ENCODE assay signal across 24 cellular contexts in genomic region chr13:49630580-49630979, GRCh38. TPM values are rescaled to one million over a fixed set of nuclear protein-coding genes. Genes with fewer than 3 reads are reported as not detected.
A peak's percentile ranks its signal among the peaks of the same experiment; 100 is the strongest.
DNase-seq lines count a peak whose midpoint lies in the region; ATAC-seq, FAIRE-seq and TF ChIP-seq lines count a peak whose summit lies in the region.
"Had no signal": no experiment of that assay in that cellular context is flagged by ENCODE, and none has a peak within 500 bp of the region (broad histone marks: within the 10 kb centered on the region; RNA-seq: fewer than 3 reads in every experiment).

No MANE protein-coding gene starts in this region.

- H4K8ac ChIP-seq in trophoblast cell (ENCODE audit: low read depth, low read length), result no peak overlapping the region
- H4K8ac ChIP-seq in H9 (replicated peaks; ENCODE audit: insufficient read length, low read depth, low read length), result no peak overlapping the region

- H2AFZ ChIP-seq in endothelial cell of umbilical vein (ENCODE audit: low read depth, low read length), result no peak overlapping the region
- no peak overlapping the region for H2AFZ ChIP-seq in trophoblast cell (ENCODE audit: insufficient read depth, low read length, poor library complexity)
- no peak overlapping the region for H2AFZ ChIP-seq in H9 (ENCODE audit: low read length)
- H2AFZ ChIP-seq: GM23338 had no signal

- H3K9me1 ChIP-seq in endothelial cell of umbilical vein (replicated peaks; ENCODE audit: control insufficient read depth, extremely low read depth, insufficient read depth, low read length), result no peaks in the 10 kb centered on the region

- peaks cover 0 to 26% (median 13%) of the 10 kb centered on the region in 11 experiments; a peak in 12 of 22 replicates for H3K9me3 ChIP-seq in BLaER1 treated with 17β-estradiol and CSF1 and Interleukin-3, amounts not matched to agents 10 nM and 100 nM (replicated peaks in 1 of 11)
- H3K9me3 ChIP-seq in HEK293 (ENCODE audit: control insufficient read depth, insufficient read depth, low read depth, low read length) (no peaks in the 10 kb centered on the region), endothelial cell of umbilical vein (replicated peaks; ENCODE audit: control insufficient read depth, insufficient read depth, low read length) (no peaks in the 10 kb centered on the region), trophoblast cell (ENCODE audit: insufficient read depth, low read depth, low read length) (no peaks in the 10 kb centered on the region), H9 (ENCODE audit: control insufficient read depth, low read depth, low read length) (no peaks in the 10 kb centered on the region), sigmoid colon (no peaks in the 10 kb centered on the region)
- H3K9me3 ChIP-seq: A549, HAP-1, SJSA1 had no signal

- POLR2A ChIA-PET in HEK293 (lab: Yijun Ruan, JAX), result no interaction called here
- POLR2A ChIA-PET in endothelial cell of umbilical vein (lab: Charles Lee), result no interaction called here

- no peaks in the 10 kb centered on the region for H3K23me2 ChIP-seq in H9 (ENCODE audit: insufficient read length, low read depth, low read length, poor library complexity, severe bottlenecking)

- no peak overlapping the region for H3K4ac ChIP-seq in trophoblast cell (ENCODE audit: low read depth, low read length)
- H3K4ac ChIP-seq in H9 (ENCODE audit: low read depth, low read length), result no peak overlapping the region

- peak overlapping the region in 4 of 10 experiments; percentile 66 to 77 (median 72); a peak in 5 of 20 replicates for H3K4me3 ChIP-seq in BLaER1 treated with 17β-estradiol and CSF1 and Interleukin-3, amounts not matched to agents 10 nM and 100 nM
- H3K4me3 ChIP-seq in HEK293 (ENCODE audit: low read depth, low read length) (no peak overlapping the region), endothelial cell of umbilical vein (replicated peaks in 1 of 3; ENCODE audit: insufficient read depth in 1 of 3, low read depth in 1 of 3, low read length in 3 of 3) (no peak overlapping the region), trophoblast cell (ENCODE audit: low read depth, low read length) (no peak overlapping the region), sigmoid colon (no peak overlapping the region)
- H3K4me3 ChIP-seq: A549, GM23338, HAP-1, SJSA1 had no signal

- H2BK20ac ChIP-seq in H9 (ENCODE audit: low read depth, low read length, poor library complexity, severe bottlenecking), result no peak overlapping the region

- no peak overlapping the region for H3K56ac ChIP-seq in H9 (ENCODE audit: insufficient read length, low read depth, low read length)

- peak overlapping the region in 1 of 11 experiments; percentile 85; a peak in 2 of 22 replicates for H3K9ac ChIP-seq in BLaER1 treated with 17β-estradiol and CSF1 and Interleukin-3, amounts not matched to agents 10 nM and 100 nM
- H3K9ac ChIP-seq in endothelial cell of umbilical vein (replicated peaks; ENCODE audit: extremely low read depth, insufficient read depth, low read length) (no peak overlapping the region), trophoblast cell (ENCODE audit: low read length) (no peak overlapping the region), H9 (ENCODE audit: extremely low read depth, insufficient read length, low read length) (no peak overlapping the region)
- H3K9ac ChIP-seq: KMS-11 had no signal

- H2AK5ac ChIP-seq in trophoblast cell (ENCODE audit: low read length) (no peak overlapping the region), H9 (ENCODE audit: insufficient read length, low read length) (no peak overlapping the region)

- no peak overlapping the region for H4K12ac ChIP-seq in trophoblast cell (ENCODE audit: low read depth, low read length)

- no peak overlapping the region for H3K4me3 Mint-ChIP-seq in stimulated activated naive B cell treated with anti-CD40 and anti-IgM and Interleukin-4, amounts not matched to agents 10 μg/mL and 1 μg/mL and 100 μg/mL, for 72 hours
- H3K4me3 Mint-ChIP-seq in H9, result no peak overlapping the region
- H3K4me3 Mint-ChIP-seq: CD4-positive, CD25-positive, alpha-beta regulatory T cell; GM23338 had no signal

- H3K27me3 ChIP-seq in BLaER1 treated with 17β-estradiol and CSF1 and Interleukin-3, amounts not matched to agents 10 nM and 100 nM, result no peaks in the 10 kb centered on the region
- H3K27me3 ChIP-seq in endothelial cell of umbilical vein (ENCODE audit: control insufficient read depth in 2 of 2, insufficient read depth in 2 of 2, low read length in 2 of 2) (no peaks in the 10 kb centered on the region), trophoblast cell (ENCODE audit: insufficient read depth, low read length) (no peaks in the 10 kb centered on the region), H9 (ENCODE audit: insufficient read depth, low read length) (no peaks in the 10 kb centered on the region), sigmoid colon (no peaks in the 10 kb centered on the region)
- H3K27me3 ChIP-seq: SJSA1 had no signal

- intact Hi-C loops in endothelial cell of umbilical vein (cut with micrococcal nuclease), result loop anchor here (1.0 kb wide), 1 partner anchor 14 kb away; no protein-coding TSS in a partner anchor
- intact Hi-C loops in sigmoid colon (cut with DNase I), result no loop called here

- no peaks in the 10 kb centered on the region for H3K27me3 Mint-ChIP-seq in stimulated activated naive B cell treated with anti-CD40 and anti-IgM and Interleukin-4, amounts not matched to agents 10 μg/mL and 1 μg/mL and 100 μg/mL, for 72 hours
- peaks cover 2% of the 10 kb centered on the region for H3K27me3 Mint-ChIP-seq in H9 (ENCODE audit: low read depth)
- H3K27me3 Mint-ChIP-seq: CD4-positive, CD25-positive, alpha-beta regulatory T cell had no signal

- no peak overlapping the region for H3T11ph ChIP-seq in H9 (ENCODE audit: low read length)

- H3K4me2 ChIP-seq in BLaER1 treated with 17β-estradiol and CSF1 and Interleukin-3, amounts not matched to agents 10 nM and 100 nM, result peak overlapping the region; percentile 86 to 98 (median 92)
- H3K4me2 ChIP-seq in endothelial cell of umbilical vein (ENCODE audit: insufficient read depth, low read length), result no peak overlapping the region
- H3K4me2 ChIP-seq in trophoblast cell (ENCODE audit: low read length), result no peak overlapping the region
- H3K4me2 ChIP-seq in H9 (ENCODE audit: insufficient read depth, insufficient read length, low read length), result no peak overlapping the region
- H3K4me2 ChIP-seq: A549, GM23338, KMS-11 had no signal

- no peak for ATAC-seq in stimulated activated naive B cell treated with anti-CD40 and anti-IgM and Interleukin-4, amounts not matched to agents 10 μg/mL and 1 μg/mL and 100 μg/mL, for 72 hours (replicated peaks)
- ATAC-seq: A549, GM23338 had no signal

- H3K14ac ChIP-seq in trophoblast cell (ENCODE audit: low read length), result peak overlapping the region; percentile 11
- no peak overlapping the region for H3K14ac ChIP-seq in H9 (ENCODE audit: insufficient read depth, low read length)

- no peaks in the 10 kb centered on the region; a peak in 2 of 22 replicates for H4K20me1 ChIP-seq in BLaER1 treated with 17β-estradiol and CSF1 and Interleukin-3, amounts not matched to agents 10 nM and 100 nM
- H4K20me1 ChIP-seq in endothelial cell of umbilical vein (replicated peaks; ENCODE audit: control insufficient read depth, extremely low read depth, insufficient read depth, low read length) (no peaks in the 10 kb centered on the region), H9 (ENCODE audit: control insufficient read depth, insufficient read depth, insufficient read length) (no peaks in the 10 kb centered on the region)

- no CpG with 5 or more reads among the region's 16 CpGs for WGBS in trophoblast cell (ENCODE audit: extremely low coverage, insufficient coverage, insufficient read length)
- WGBS in H9 (ENCODE audit: extremely low coverage, insufficient read length, low lambda C conversion rate), result no CpG with 5 or more reads among the region's 16 CpGs
- 93 to 95% methylated on average over 16 of the region's 16 CpGs for WGBS in sigmoid colon, 2 donors

- TF ChIP-seq POLR2A in endothelial cell of umbilical vein (IDR thresholded peaks at IDR 0.05; ENCODE audit: low read depth, low read length) (no peak), sigmoid colon (IDR thresholded peaks at IDR 0.05) (no peak)

- FAIRE-seq in endothelial cell of umbilical vein (lab: Jason Lieb, UNC), result no peak
- FAIRE-seq: A549, G401.6, HTR-8/SVneo had no signal

- H3K18ac ChIP-seq in trophoblast cell (ENCODE audit: low read length) (no peak overlapping the region), H9 (ENCODE audit: insufficient read length, low read depth, low read length) (no peak overlapping the region)

- H3K36me3 ChIP-seq in BLaER1 treated with 17β-estradiol and CSF1 and Interleukin-3, amounts not matched to agents 10 nM and 100 nM, result peaks cover 25 to 58% (median 48%) of the 10 kb centered on the region in 11 experiments
- H3K36me3 ChIP-seq in HEK293 (ENCODE audit: control insufficient read depth in 2 of 2, insufficient read depth in 1 of 2, low read length in 2 of 2) (no peaks in the 10 kb centered on the region), endothelial cell of umbilical vein (ENCODE audit: control insufficient read depth in 2 of 2, extremely low read depth in 1 of 2, insufficient read depth in 2 of 2, low read length in 2 of 2) (no peaks in the 10 kb centered on the region), trophoblast cell (ENCODE audit: control insufficient read depth in 1 of 2, insufficient read depth in 2 of 2, low read length in 2 of 2) (no peaks in the 10 kb centered on the region), sigmoid colon (no peaks in the 10 kb centered on the region)
- H3K36me3 ChIP-seq: HAP-1, SJSA1 had no signal

- no peak overlapping the region for H2BK5ac ChIP-seq in trophoblast cell (ENCODE audit: low read depth, low read length, poor library complexity)
- no peak overlapping the region for H2BK5ac ChIP-seq in H9 (ENCODE audit: insufficient read length, low read length)

- H4K91ac ChIP-seq in trophoblast cell (ENCODE audit: low read depth, low read length), result peak overlapping the region; percentile 16
- no peak overlapping the region for H4K91ac ChIP-seq in H9 (ENCODE audit: insufficient read length, low read depth, low read length)

- dilution Hi-C loops in endothelial cell of umbilical vein (cut with MboI; ENCODE audit: extremely low pct_ligation_motif_present, low sequenced_read_pairs), result no loop called here

- TF ChIP-seq EP300 in sigmoid colon (IDR thresholded peaks at IDR 0.05), result no peak

- H4K5ac ChIP-seq in H9 (ENCODE audit: insufficient read length, low read depth, low read length), result no peak overlapping the region

- TF ChIP-seq CTCF in HEK293 (tag by site-specific recombination; IDR thresholded peaks at IDR 0.05) (no peak), endothelial cell of umbilical vein (IDR thresholded peaks at IDR 0.05; ENCODE audit: extremely low read depth in 1 of 2, insufficient read depth in 1 of 2, low read depth in 1 of 2, low read length in 2 of 2) (no peak), H9 (conservative IDR thresholded peaks at IDR 0.05) (no peak), sigmoid colon (IDR thresholded peaks at IDR 0.05) (no peak)

- CTCF ChIA-PET in HEK293 (lab: Yijun Ruan, JAX), result interaction anchor here (0.6 kb wide), 1 partner anchor 215 kb away, joined by 4 read pairs; no protein-coding TSS in a partner anchor
- CTCF ChIA-PET in endothelial cell of umbilical vein (lab: Charles Lee), result interaction anchor here (1.2 to 3.8 kb wide), 5 partner anchors 9 to 40 kb away, joined by 3 to 18 read pairs (median 6); no protein-coding TSS in a partner anchor

- no peak overlapping the region for H2BK15ac ChIP-seq in H9 (ENCODE audit: low read depth, low read length)

- no TSS peak for BruUV-seq in endothelial cell of umbilical vein (replicated peaks; lab: Mats Ljungman, UMichigan)

- peaks cover 56 to 90% (median 66%) of the 10 kb centered on the region in 10 experiments for H3K4me1 ChIP-seq in BLaER1 treated with 17β-estradiol and CSF1 and Interleukin-3, amounts not matched to agents 10 nM and 100 nM
- H3K4me1 ChIP-seq in HEK293 (ENCODE audit: control insufficient read depth, insufficient read depth, low read length) (no peaks in the 10 kb centered on the region), endothelial cell of umbilical vein (ENCODE audit: control insufficient read depth, extremely low read depth, insufficient read depth, low read length) (peaks cover 37% of the 10 kb centered on the region), trophoblast cell (ENCODE audit: control insufficient read depth in 1 of 2, insufficient read depth in 2 of 2, low read length in 2 of 2) (peaks cover 17% of the 10 kb centered on the region in 2 experiments), H9 (ENCODE audit: insufficient read depth, low read length) (peaks cover 5% of the 10 kb centered on the region), sigmoid colon (no peaks in the 10 kb centered on the region)

- DNase-seq in endothelial cell of umbilical vein (ENCODE audit: low read depth, low spot score) (no peak), trophoblast cell (no peak), H9 (no peak), sigmoid colon (no peak)
- DNase-seq in stimulated activated naive B cell treated with anti-CD40 and anti-IgM and Interleukin-4, amounts not matched to agents 10 μg/mL and 1 μg/mL and 100 μg/mL, for 72 hours, result no peak
- DNase-seq: CD4-positive, CD25-positive, alpha-beta regulatory T cell; DMS153; DND-41; MM.1S; NCI-H2029; NCI-H446; NCI-H524 treated with DMSO at 0.1 percent for 48 hours; NCI-H82; Right ventricle myocardium superior; RPMI8226 had no signal

- H3K79me1 ChIP-seq in trophoblast cell (ENCODE audit: low read length), result peaks cover 6% of the 10 kb centered on the region
- no peaks in the 10 kb centered on the region for H3K79me1 ChIP-seq in H9 (ENCODE audit: insufficient read depth, low read depth, low read length, poor library complexity, severe bottlenecking)

- H3K27ac Mint-ChIP-seq in stimulated activated naive B cell treated with anti-CD40 and anti-IgM and Interleukin-4, amounts not matched to agents 10 μg/mL and 1 μg/mL and 100 μg/mL, for 72 hours, result no peak overlapping the region
- H3K27ac Mint-ChIP-seq in H9, result no peak overlapping the region
- H3K27ac Mint-ChIP-seq: GM23338 had no signal

- H2BK120ac ChIP-seq in trophoblast cell (ENCODE audit: insufficient read depth, low read length, poor library complexity) (no peak overlapping the region), H9 (ENCODE audit: low read depth, low read length, poor library complexity, severe bottlenecking) (no peak overlapping the region)

- H3K79me2 ChIP-seq in endothelial cell of umbilical vein (ENCODE audit: control insufficient read depth, insufficient read depth, low read length) (no peaks in the 10 kb centered on the region), trophoblast cell (ENCODE audit: control insufficient read depth, insufficient read depth, low read length, poor library complexity) (no peaks in the 10 kb centered on the region), H9 (ENCODE audit: insufficient read depth, low read length) (no peaks in the 10 kb centered on the region)

- H3K23ac ChIP-seq in trophoblast cell (ENCODE audit: low read length) (no peak overlapping the region), H9 (ENCODE audit: insufficient read length, low read depth, low read length) (no peak overlapping the region)

- peaks cover 21 to 36% of the 10 kb centered on the region in 2 donors for H3K36me3 Mint-ChIP-seq in stimulated activated naive B cell treated with anti-CD40 and anti-IgM and Interleukin-4, amounts not matched to agents 10 μg/mL and 1 μg/mL and 100 μg/mL, for 72 hours
- no peaks in the 10 kb centered on the region for H3K36me3 Mint-ChIP-seq in H9 (ENCODE audit: insufficient read depth in 1 of 3, low read depth in 3 of 3)
- H3K36me3 Mint-ChIP-seq: CD4-positive, CD25-positive, alpha-beta regulatory T cell had no signal

- H3K9me3 Mint-ChIP-seq in stimulated activated naive B cell treated with anti-CD40 and anti-IgM and Interleukin-4, amounts not matched to agents 10 μg/mL and 1 μg/mL and 100 μg/mL, for 72 hours, result no peaks in the 10 kb centered on the region
- no peaks in the 10 kb centered on the region for H3K9me3 Mint-ChIP-seq in H9
- H3K9me3 Mint-ChIP-seq: CD4-positive, CD25-positive, alpha-beta regulatory T cell; GM23338 had no signal

- peak overlapping the region in 10 of 11 experiments; percentile 79 to 92 (median 90); a peak in 18 of 22 replicates for H3K27ac ChIP-seq in BLaER1 treated with 17β-estradiol and CSF1 and Interleukin-3, amounts not matched to agents 10 nM and 100 nM
- H3K27ac ChIP-seq in HEK293 (ENCODE audit: extremely low read depth, low read depth, low read length), result no peak overlapping the region
- H3K27ac ChIP-seq in endothelial cell of umbilical vein (ENCODE audit: insufficient read depth, low read depth, low read length), result peak overlapping the region; percentile 62
- H3K27ac ChIP-seq in trophoblast cell (ENCODE audit: low read depth, low read length), result no peak overlapping the region
- no peak overlapping the region for H3K27ac ChIP-seq in H9 (ENCODE audit: insufficient read length, low read depth, low read length)
- no peak overlapping the region for H3K27ac ChIP-seq in sigmoid colon
- H3K27ac ChIP-seq: A549, KMS-11, SJSA1 had no signal

- H2BK12ac ChIP-seq in trophoblast cell (ENCODE audit: low read length), result no peak overlapping the region
- H2BK12ac ChIP-seq in H9 (ENCODE audit: insufficient read length, low read depth, low read length), result no peak overlapping the region

- peaks cover 27 to 58% of the 10 kb centered on the region in 2 donors for H3K4me1 Mint-ChIP-seq in stimulated activated naive B cell treated with anti-CD40 and anti-IgM and Interleukin-4, amounts not matched to agents 10 μg/mL and 1 μg/mL and 100 μg/mL, for 72 hours
- H3K4me1 Mint-ChIP-seq in H9, result peaks cover 15 to 32% of the 10 kb centered on the region in 2 experiments

RNA-seq across cellular contexts. Expression of gene ARL11, which starts 2.3 kb away (rescaled TPM):
- total RNA-seq in endothelial cell of umbilical vein (0.20 and 0.23 TPM in 2 replicates), H9 (2021) (0.33 and 0.42 TPM in 2 replicates), sigmoid colon (1 to 10 TPM in 2 of 4 donors, under 1 TPM in 2; 0.33 to 1.8 (median 0.83) TPM)
- polyA plus RNA-seq in endothelial cell of umbilical vein (0.06 TPM in 2 replicates), sigmoid colon (1 to 10 TPM; 1.2 to 2.7 (median 1.8) TPM)
- polyA plus RNA-seq in endothelial cell of umbilical vein (2011; cell fraction: cytosol; rRNA removed), result 0.03 and 0.04 TPM in 2 replicates
- polyA plus RNA-seq in endothelial cell of umbilical vein (2011; cell fraction: nucleus; rRNA removed), result 0.05 TPM in 1 of 2 replicates, not detected in the other
- polyA plus RNA-seq in endothelial cell of umbilical vein (2012), result 0.05 and 0.10 TPM in 2 replicates
- 0.32 TPM in 1 of 2 replicates, not detected in the other for polyA minus RNA-seq in endothelial cell of umbilical vein
- polyA minus RNA-seq in endothelial cell of umbilical vein (2011; cell fraction: cytosol; rRNA and poly(A)+ RNA removed), result not detected
- polyA minus RNA-seq in endothelial cell of umbilical vein (2011; cell fraction: nucleus; rRNA and poly(A)+ RNA removed), result 0.19 TPM in 1 of 2 replicates, not detected in the other
- 0.10 and 0.12 TPM in 2 replicates for polyA plus RNA-seq in trophoblast cell (2013)
- polyA plus RNA-seq: A549 had no signal

RNA-seq across cellular contexts. Expression of gene RCBTB1, which starts 45.2 kb away (rescaled TPM):
- total RNA-seq in endothelial cell of umbilical vein (23.6 and 23.8 TPM in 2 replicates), H9 (2021) (26.1 and 26.9 TPM in 2 replicates), sigmoid colon (10 to 100 TPM; 10.2 to 20.7 (median 12.5) TPM)
- polyA plus RNA-seq in endothelial cell of umbilical vein (9.2 and 12.1 TPM in 2 replicates), sigmoid colon (1 to 10 TPM; 4.2 to 7.1 (median 5.4) TPM)
- polyA plus RNA-seq in endothelial cell of umbilical vein (2011; cell fraction: cytosol; rRNA removed), result 10.2 and 12.0 TPM in 2 replicates
- polyA plus RNA-seq in endothelial cell of umbilical vein (2011; cell fraction: nucleus; rRNA removed), result 29.3 and 37.0 TPM in 2 replicates
- polyA plus RNA-seq in endothelial cell of umbilical vein (2012), result 20.7 and 22.5 TPM in 2 replicates
- 23.2 and 26.1 TPM in 2 replicates for polyA minus RNA-seq in endothelial cell of umbilical vein
- 3.4 TPM for polyA minus RNA-seq in endothelial cell of umbilical vein (2011; cell fraction: cytosol; rRNA and poly(A)+ RNA removed)
- 17.6 TPM in 2 replicates for polyA minus RNA-seq in endothelial cell of umbilical vein (2011; cell fraction: nucleus; rRNA and poly(A)+ RNA removed)
- 7.5 and 7.8 TPM in 2 replicates for polyA plus RNA-seq in trophoblast cell (2013)

Comparison
In these comparisons a context has a peak if more than half of its experiments do, and no peak if none do; other contexts are left out.
1. H3K27ac ChIP-seq: peak in BLaER1 treated with 17β-estradiol and CSF1 and Interleukin-3, amounts not matched to agents 10 nM and 100 nM (10 of 11) and endothelial cell of umbilical vein (single experiment); none in HEK293 (single experiment), trophoblast cell (single experiment), H9 (single experiment) and sigmoid colon (0 of 4).
2. H3K4me2 ChIP-seq: peak in BLaER1 treated with 17β-estradiol and CSF1 and Interleukin-3, amounts not matched to agents 10 nM and 100 nM (11 of 11); none in endothelial cell of umbilical vein (single experiment), trophoblast cell (single experiment) and H9 (single experiment).